25 cellular contexts compared by ENCODE assay signal in genomic region chr14:92787554-92787953, GRCh38. TPM values are rescaled to one million over a fixed set of nuclear protein-coding genes. Genes with fewer than 3 reads are reported as not detected.
DNase-seq lines count a peak whose midpoint lies in the region; ATAC-seq, FAIRE-seq and TF ChIP-seq lines count a peak whose summit lies in the region.
"Had no signal": no experiment of that assay in that cellular context is flagged by ENCODE, and none has a peak within 500 bp of the region (broad histone marks: within the 10 kb centered on the region; RNA-seq: fewer than 3 reads in every experiment).

No MANE protein-coding gene starts in this region.

- H3K4me1 Mint-ChIP-seq in stimulated activated naive CD8-positive, alpha-beta T cell treated with anti-CD3 and anti-CD28 coated beads, Interleukin-15, amount 100 ng/mL, for 72 hours: peaks cover 12% of the 10 kb centered on the region
- H3K4me1 Mint-ChIP-seq in astrocyte (ENCODE audit: low read depth, unreplicated experiment): peaks cover 18% of the 10 kb centered on the region
- peaks cover 4% of the 10 kb centered on the region for H3K4me1 Mint-ChIP-seq in activated CD4-positive, alpha-beta memory T cell treated with anti-CD3 and anti-CD28 coated beads for 36 hours (ENCODE audit: low read depth)

- H3K4me3 Mint-ChIP-seq in stimulated activated naive CD8-positive, alpha-beta T cell treated with anti-CD3 and anti-CD28 coated beads, Interleukin-15, amount 100 ng/mL, for 72 hours: no peak overlapping the region
- no peak overlapping the region for H3K4me3 Mint-ChIP-seq in astrocyte (ENCODE audit: unreplicated experiment)
- no peak overlapping the region for H3K4me3 Mint-ChIP-seq in activated CD4-positive, alpha-beta memory T cell treated with anti-CD3 and anti-CD28 coated beads for 36 hours
- H3K4me3 Mint-ChIP-seq: B cell; CD14-positive monocyte; CD4-positive, alpha-beta memory T cell; HFFc6 had no signal

- POLR2A ChIA-PET in activated CD4-positive, alpha-beta memory T cell treated with anti-CD3 and anti-CD28 coated beads for 36 hours (lab: Charles Lee): no interaction called here

- peaks cover 29 to 32% of the 10 kb centered on the region in 2 donors for H3K9me3 Mint-ChIP-seq in stimulated activated naive CD8-positive, alpha-beta T cell treated with anti-CD3 and anti-CD28 coated beads, Interleukin-15, amount 100 ng/mL, for 72 hours
- H3K9me3 Mint-ChIP-seq in astrocyte (ENCODE audit: unreplicated experiment): peaks cover 21% of the 10 kb centered on the region
- peaks cover 26% of the 10 kb centered on the region for H3K9me3 Mint-ChIP-seq in activated CD4-positive, alpha-beta memory T cell treated with anti-CD3 and anti-CD28 coated beads for 36 hours

- peak; percentile 62 to 76 for ATAC-seq in activated CD4-positive, CD25-positive, alpha-beta regulatory T cell treated with anti-CD3 and anti-CD28 coated beads, Interleukin-2, amount 50 U/mL, for 24 hours
- ATAC-seq in stimulated activated naive CD8-positive, alpha-beta T cell treated with anti-CD3 and anti-CD28 coated beads, Interleukin-15, Interleukin-2, amounts not matched to agents 100 U/mL and 50 U/mL, for 24 hours: peak; percentile 41
- ATAC-seq in stimulated activated naive CD8-positive, alpha-beta T cell treated with anti-CD3 and anti-CD28 coated beads, Interleukin-15, amount 100 ng/mL, for 72 hours: no peak

- no peak overlapping the region for H3K27ac ChIP-seq in astrocyte (ENCODE audit: low read depth, low read length)
- no peak overlapping the region for H3K27ac ChIP-seq in mammary epithelial cell (ENCODE audit: insufficient read depth, low read depth, low read length)
- H3K27ac ChIP-seq: 22Rv1, BLaER1 had no signal

- 100% methylated on average over 2 of the region's 2 CpGs for WGBS in mammary epithelial cell (ENCODE audit: low coverage, missing lambda C conversion rate)

- TF ChIP-seq CTCF in astrocyte (IDR thresholded peaks at IDR 0.05; ENCODE audit: insufficient read depth, low read depth, low read length) (no peak), mammary epithelial cell (conservative IDR thresholded peaks at IDR 0.05 in 1 of 2, IDR thresholded peaks at IDR 0.05 in 1 of 2; ENCODE audit: extremely low read depth in 1 of 2, insufficient read depth in 1 of 2, low read depth in 1 of 2, low read length in 2 of 2) (no peak)

- dilution Hi-C loops in mammary epithelial cell (cut with HindIII; ENCODE audit: low sequenced_read_pairs): no loop called here

- no TSS peak for BruUV-seq in mammary epithelial cell (replicated peaks; lab: Mats Ljungman, UMichigan)

- no peak for DNase-seq in activated CD4-positive, CD25-positive, alpha-beta regulatory T cell (lab: John Stamatoyannopoulos, UW)
- DNase-seq in stimulated activated naive CD8-positive, alpha-beta T cell treated with anti-CD3 and anti-CD28 coated beads, Interleukin-15, Interleukin-2, amounts not matched to agents 100 U/mL and 50 U/mL, for 24 hours: no peak
- no peak for DNase-seq in stimulated activated naive CD8-positive, alpha-beta T cell treated with anti-CD3 and anti-CD28 coated beads, Interleukin-15, amount 100 ng/mL, for 72 hours
- no peak for DNase-seq in astrocyte (ENCODE audit: low read depth)
- no peak for DNase-seq in activated CD4-positive, alpha-beta memory T cell treated with anti-CD3 and anti-CD28 coated beads for 36 hours
- no peak for DNase-seq in SK-N-DZ (ENCODE audit: low spot score)
- no peak for DNase-seq in mammary epithelial cell
- DNase-seq: Calu3; CD4-positive, alpha-beta memory T cell; COR-L47; DMS53; DMS79 treated with DMSO at 0.1 percent for 48 hours; GF-D8; GOT3; HFFc6 had no signal

- H2AFZ ChIP-seq in astrocyte (ENCODE audit: low read depth, low read length) (no peak overlapping the region), mammary epithelial cell (ENCODE audit: low read depth, low read length) (no peak overlapping the region)

- H3K36me3 ChIP-seq in astrocyte (ENCODE audit: insufficient read depth, low read length): no peaks in the 10 kb centered on the region
- H3K36me3 ChIP-seq in mammary epithelial cell (ENCODE audit: insufficient read depth, low read length): no peaks in the 10 kb centered on the region
- H3K36me3 ChIP-seq: BLaER1, HAP-1 had no signal

- no peak overlapping the region for H3K4me3 ChIP-seq in astrocyte (ENCODE audit: insufficient read depth, low read depth, low read length)
- no peak overlapping the region for H3K4me3 ChIP-seq in mammary epithelial cell (replicated peaks in 1 of 3; ENCODE audit: insufficient read depth in 1 of 3, low read depth in 2 of 3, low read length in 3 of 3)
- H3K4me3 ChIP-seq: BLaER1, HAP-1 had no signal

- FAIRE-seq in astrocyte (lab: Jason Lieb, UNC): peak; percentile 56
- FAIRE-seq: A204.1, GM12891, GM18507, H54 had no signal

- H3K36me3 Mint-ChIP-seq in astrocyte (ENCODE audit: low read depth, unreplicated experiment): peaks cover 2% of the 10 kb centered on the region
- H3K36me3 Mint-ChIP-seq in activated CD4-positive, alpha-beta memory T cell treated with anti-CD3 and anti-CD28 coated beads for 36 hours: peaks cover 9% of the 10 kb centered on the region

- no peaks in the 10 kb centered on the region for H3K79me2 ChIP-seq in astrocyte (ENCODE audit: insufficient read depth, low read length)
- H3K79me2 ChIP-seq in mammary epithelial cell (ENCODE audit: insufficient read depth, low read length): no peaks in the 10 kb centered on the region

- H3K27me3 ChIP-seq in astrocyte (ENCODE audit: insufficient read depth, low read length) (no peaks in the 10 kb centered on the region), mammary epithelial cell (ENCODE audit: insufficient read depth, low read length) (no peaks in the 10 kb centered on the region)
- H3K27me3 ChIP-seq: BLaER1 had no signal

- H3K9me3 ChIP-seq in astrocyte (ENCODE audit: insufficient read depth, low read depth, low read length): peaks cover 2% of the 10 kb centered on the region
- H3K9me3 ChIP-seq in mammary epithelial cell (replicated peaks; ENCODE audit: insufficient read depth, low read length): no peaks in the 10 kb centered on the region

- in situ Hi-C loops in mammary epithelial cell (cut with MboI; ENCODE audit: low sequenced_read_pairs in 2 of 2): loop anchor here in 1 of 2 donors (25.0 kb wide), 1 partner anchor 675 kb away; the partner anchor contains the start of genes ATXN3, CPSF2 and NDUFB1

- H3K4me1 ChIP-seq in astrocyte (ENCODE audit: insufficient read depth, low read length) (peaks cover 14% of the 10 kb centered on the region), mammary epithelial cell (ENCODE audit: insufficient read depth, low read length) (peaks cover 15% of the 10 kb centered on the region)
- H3K4me1 ChIP-seq: HAP-1 had no signal

- H3K9ac ChIP-seq in astrocyte (ENCODE audit: low read length) (no peak overlapping the region), mammary epithelial cell (ENCODE audit: insufficient read depth, low read length) (no peak overlapping the region)
- H3K9ac ChIP-seq: BLaER1 had no signal

- H4K20me1 ChIP-seq in astrocyte (ENCODE audit: insufficient read depth, low read length) (no peaks in the 10 kb centered on the region), mammary epithelial cell (ENCODE audit: insufficient read depth, low read length) (no peaks in the 10 kb centered on the region)
- H4K20me1 ChIP-seq: BLaER1 had no signal

- no peak overlapping the region for H3K27ac Mint-ChIP-seq in stimulated activated naive CD8-positive, alpha-beta T cell treated with anti-CD3 and anti-CD28 coated beads, Interleukin-15, amount 100 ng/mL, for 72 hours
- H3K27ac Mint-ChIP-seq in astrocyte (ENCODE audit: unreplicated experiment): no peak overlapping the region
- no peak overlapping the region for H3K27ac Mint-ChIP-seq in activated CD4-positive, alpha-beta memory T cell treated with anti-CD3 and anti-CD28 coated beads for 36 hours
- H3K27ac Mint-ChIP-seq: B cell; CD14-positive monocyte; CD4-positive, alpha-beta memory T cell; HFFc6 had no signal

- H3K27me3 Mint-ChIP-seq in stimulated activated naive CD8-positive, alpha-beta T cell treated with anti-CD3 and anti-CD28 coated beads, Interleukin-15, amount 100 ng/mL, for 72 hours: no peaks in the 10 kb centered on the region
- H3K27me3 Mint-ChIP-seq in astrocyte (ENCODE audit: low read depth, unreplicated experiment): no peaks in the 10 kb centered on the region
- no peaks in the 10 kb centered on the region for H3K27me3 Mint-ChIP-seq in activated CD4-positive, alpha-beta memory T cell treated with anti-CD3 and anti-CD28 coated beads for 36 hours
- H3K27me3 Mint-ChIP-seq: B cell; CD4-positive, alpha-beta memory T cell had no signal

- H3K4me2 ChIP-seq in astrocyte (ENCODE audit: low read length) (no peak overlapping the region), mammary epithelial cell (ENCODE audit: insufficient read depth, low read depth, low read length) (no peak overlapping the region)
- H3K4me2 ChIP-seq: BLaER1 had no signal

- CTCF ChIA-PET in activated CD4-positive, alpha-beta memory T cell treated with anti-CD3 and anti-CD28 coated beads for 36 hours (lab: Charles Lee): interaction anchor here (0.9 to 6.7 kb wide), 4 partner anchors 14 to 100 kb away, joined by 3 to 142 read pairs (median 10); no protein-coding TSS in a partner anchor
- CTCF ChIA-PET in mammary epithelial cell (lab: Charles Lee; ENCODE audit: low non-redundant PET): no interaction called here

- intact Hi-C loops in activated CD4-positive, alpha-beta memory T cell treated with anti-CD3 and anti-CD28 coated beads for 36 hours (cut with micrococcal nuclease): no loop called here
- intact Hi-C loops in mammary epithelial cell (cut with micrococcal nuclease): no loop called here

RNA-seq across cellular contexts. Expression of gene GOLGA5, which starts 6.6 kb away (rescaled TPM):
- total RNA-seq in astrocyte: 43.1 and 49.4 TPM in 2 replicates
- 10 to 100 TPM; 20.7 to 22.5 TPM for total RNA-seq in activated CD4-positive, alpha-beta memory T cell treated with anti-CD3 and anti-CD28 coated beads for 36 hours
- 15.6 and 16.3 TPM in 2 replicates for polyA plus RNA-seq in SK-N-DZ (2014; cell fraction: cytosol; rRNA removed)
- 6.4 and 7.7 TPM in 2 replicates for polyA plus RNA-seq in SK-N-DZ (2014; cell fraction: nucleus; rRNA removed)
- total RNA-seq in mammary epithelial cell: 10 to 100 TPM; 38.1 to 48.5 TPM
- 18.9 TPM for polyA plus RNA-seq in mammary epithelial cell
- 16.0 TPM for polyA minus RNA-seq in mammary epithelial cell

RNA-seq across cellular contexts. Expression of gene LGMN, which starts 39.1 kb away (rescaled TPM):
- total RNA-seq in astrocyte (232 and 278 TPM in 2 replicates), mammary epithelial cell (10 to 100 TPM; 28.8 to 30.2 TPM)
- total RNA-seq in activated CD4-positive, alpha-beta memory T cell treated with anti-CD3 and anti-CD28 coated beads for 36 hours: 10 to 100 TPM in 1 of 2 experiments, 1 to 10 TPM in 1; 9.2 to 10.2 TPM
- 18.8 and 21.7 TPM in 2 replicates for polyA plus RNA-seq in SK-N-DZ (2014; cell fraction: cytosol; rRNA removed)
- 11.6 and 12.8 TPM in 2 replicates for polyA plus RNA-seq in SK-N-DZ (2014; cell fraction: nucleus; rRNA removed)
- 47.9 TPM for polyA plus RNA-seq in mammary epithelial cell
- polyA minus RNA-seq in mammary epithelial cell: 69.8 TPM
